18 cellular contexts compared by ENCODE assay signal in genomic region chr4:52100062-52100461, GRCh38. TPM values are rescaled to one million over a fixed set of nuclear protein-coding genes. Genes with fewer than 3 reads are reported as not detected.
DNase-seq lines count a peak whose midpoint lies in the region; ATAC-seq, FAIRE-seq and TF ChIP-seq lines count a peak whose summit lies in the region.
"Had no signal": no experiment of that assay in that cellular context is flagged by ENCODE, and none has a peak within 500 bp of the region (broad histone marks: within the 10 kb centered on the region; RNA-seq: fewer than 3 reads in every experiment).

No MANE protein-coding gene starts in this region.

- DNase-seq in Caki2 (ENCODE audit: low read depth), result peak; percentile 67
- DNase-seq in HT1080 (ENCODE audit: low read depth), result peak; percentile 84
- peak; percentile 58 for DNase-seq in epithelial cell of prostate (ENCODE audit: low read depth, low spot score)
- DNase-seq in activated CD4-positive, CD25-positive, alpha-beta regulatory T cell (lab: John Stamatoyannopoulos, UW), result no peak
- no peak for DNase-seq in stimulated activated naive CD4-positive, alpha-beta T cell treated with Interleukin-2 at 50 U/mL for 16 hours (lab: John Stamatoyannopoulos, UW)
- DNase-seq in activated effector memory CD4-positive, alpha-beta T cell treated with Interleukin-2 at 50 U/mL for 16 hours, result no peak
- DNase-seq in GM12892 (ENCODE audit: insufficient read length), result no peak
- DNase-seq: activated CD4-positive, alpha-beta memory T cell treated with anti-CD3 and anti-CD28 coated beads, Interleukin-2, amount 10 ng/mL, durations not matched to agents 7 days and 5 days; anterior cingulate cortex; CD8-positive, alpha-beta T cell; foreskin melanocyte; IMR-90; mesendoderm; NCI-H1105; stimulated activated naive CD4-positive, alpha-beta T cell; uterus had no signal

- no peak for FAIRE-seq in GM12892 (lab: Jason Lieb, UNC)

- no peak overlapping the region for H3K27ac ChIP-seq in epithelial cell of prostate
- H3K27ac ChIP-seq: neutrophil, uterus had no signal

- in situ Hi-C loops in Caki2 (cut with HindIII; ENCODE audit: low pct_unique_long_range_greater_than_20kb, low sequenced_read_pairs), result no loop called here

- peak; percentile 70 for ATAC-seq in GM21381 (IDR thresholded peaks at IDR 0.05; ENCODE audit: unreplicated experiment)
- ATAC-seq: CD8-positive, alpha-beta T cell had no signal

- TF ChIP-seq POLR2A in GM12892 (IDR thresholded peaks at IDR 0.05; ENCODE audit: low read depth, low read length), result no peak

RNA-seq across cellular contexts. Expression of gene SPATA18, which starts 49.0 kb away (rescaled TPM):
- 4.3 and 5.2 TPM in 2 replicates for total RNA-seq in Caki2 (2014; rRNA removed; shearing (Covaris generic); ENCODE audit: low replicate concordance)
- 2.2 and 3.3 TPM in 2 replicates for total RNA-seq in HT1080 (2014; rRNA removed; shearing (Covaris generic))
- 2.1 and 2.6 TPM in 2 replicates for polyA plus RNA-seq in HT1080 (2015; cell fraction: cytosol; rRNA removed)
- 4.3 and 4.6 TPM in 2 replicates for polyA plus RNA-seq in HT1080 (2015; cell fraction: nucleus; rRNA removed)
- 2.2 TPM for polyA plus RNA-seq in GM12892 (2012; ENCODE audit: missing spikeins)
- total RNA-seq: CD8-positive, alpha-beta T cell had no signal

Comparison
In these comparisons a context has a peak if more than half of its experiments do, and no peak if none do; other contexts are left out.
1. DNase-seq: peak in Caki2 (single experiment), HT1080 (single experiment) and epithelial cell of prostate (single experiment); none in activated CD4-positive, CD25-positive, alpha-beta regulatory T cell (0 of 4), stimulated activated naive CD4-positive, alpha-beta T cell treated with Interleukin-2 at 50 U/mL for 16 hours (single experiment), activated effector memory CD4-positive, alpha-beta T cell treated with Interleukin-2 at 50 U/mL for 16 hours (single experiment) and GM12892 (single experiment).